ENCODE assay signal across 8 cellular contexts in the genomic region with DNA sequence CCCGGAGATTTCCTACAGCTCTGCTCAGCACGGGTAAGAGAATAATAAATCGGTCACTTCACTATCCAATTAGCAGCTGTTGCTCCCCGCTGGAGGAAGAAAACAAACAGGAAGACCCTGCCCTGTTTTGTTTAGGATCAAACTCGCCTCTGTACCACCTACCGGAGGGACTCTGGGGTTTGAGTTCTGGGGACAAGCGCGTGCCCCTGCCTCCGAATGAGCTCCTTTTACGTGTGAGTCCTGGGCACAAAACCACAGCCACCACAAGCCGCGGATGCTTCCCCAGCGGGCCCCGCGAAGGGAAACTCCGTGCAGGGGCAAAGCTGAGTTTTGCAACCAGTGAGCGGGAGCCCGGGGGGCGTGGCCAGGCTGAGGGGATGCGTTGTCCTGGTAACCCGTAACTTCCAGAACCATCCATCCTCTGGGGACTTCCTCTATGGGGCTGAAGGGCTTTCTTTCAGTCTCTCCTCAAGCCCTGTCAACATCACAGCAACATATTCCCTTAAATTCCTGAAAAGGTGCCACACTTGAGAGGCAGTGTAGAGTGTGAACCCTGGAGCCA.
DNase-seq lines count a peak whose midpoint lies in the region; ATAC-seq lines count a peak whose summit lies in the region.

No MANE protein-coding gene starts in this region.

- no peak overlapping the region for H3K27ac ChIP-seq in mesenchymal stem cell (ENCODE audit: low read length, poor library complexity, severe bottlenecking)

- H3K23ac ChIP-seq in mesenchymal stem cell (ENCODE audit: low read length in 2 of 2) = no peak overlapping the region

- H3K4ac ChIP-seq in mesenchymal stem cell (ENCODE audit: low read depth in 1 of 2, low read length in 2 of 2) = no peak overlapping the region

- ATAC-seq in HG02840 (IDR thresholded peaks at IDR 0.05; ENCODE audit: low FRiP score, unreplicated experiment) = peak; percentile 57

- intact Hi-C loops in activated CD4-positive, alpha-beta memory T cell treated with anti-CD3 and anti-CD28 coated beads for 36 hours (cut with micrococcal nuclease) = loop anchor here (1.0 to 10.0 kb wide), 5 partner anchors 38 to 376 kb away; partner anchors contain the start of gene EIF4E3

- no peaks in the 10 kb centered on the region for H3K9me3 Mint-ChIP-seq in activated CD4-positive, alpha-beta memory T cell treated with anti-CD3 and anti-CD28 coated beads for 36 hours

- peaks cover 42 to 79% of the 10 kb centered on the region in 2 experiments for H3K27me3 ChIP-seq in mesenchymal stem cell (ENCODE audit: control insufficient read depth in 1 of 2, insufficient read depth in 1 of 2, low read length in 2 of 2)

- H2BK12ac ChIP-seq in mesenchymal stem cell (ENCODE audit: low read length in 2 of 2) = no peak overlapping the region

- H3K27ac Mint-ChIP-seq in activated CD4-positive, alpha-beta memory T cell treated with anti-CD3 and anti-CD28 coated beads for 36 hours = peak overlapping the region; percentile 70

- DNase-seq in NCI-H2107 treated with DMSO at 0.1 percent for 48 hours (lab: John Stamatoyannopoulos, UW; ENCODE audit: unreplicated experiment) (peak; percentile 9), NCI-H2107 (lab: John Stamatoyannopoulos, UW) (no peak), NCI-H2171 treated with DMSO at 0.1 percent for 48 hours (lab: John Stamatoyannopoulos, UW) (peak; percentile 22), mesenchymal stem cell (peak; percentile 94)
- DNase-seq in activated CD4-positive, alpha-beta memory T cell treated with anti-CD3 and anti-CD28 coated beads for 36 hours = peak; percentile 97
- peak; percentile 79 for DNase-seq in effector CD8-positive, alpha-beta T cell (lab: John Stamatoyannopoulos, UW)
- peak; percentile 59 to 67 (median 67) for DNase-seq in stimulated activated CD4-positive, alpha-beta T cell treated with anti-CD3 and anti-CD28 coated beads, TNF-alpha, amount 100 ng/mL, for 4 hours (ENCODE audit: low read depth in 3 of 3)

- H3K9me3 ChIP-seq in mesenchymal stem cell (ENCODE audit: control insufficient read depth, low read length) = no peaks in the 10 kb centered on the region

- peak overlapping the region in 1 of 2 experiments; percentile 86 for H3K18ac ChIP-seq in mesenchymal stem cell (ENCODE audit: low read depth in 1 of 2, low read length in 2 of 2)

- CTCF ChIA-PET in activated CD4-positive, alpha-beta memory T cell treated with anti-CD3 and anti-CD28 coated beads for 36 hours (lab: Charles Lee) = interaction anchor here (0.6 to 1.4 kb wide), 6 partner anchors 9 to 565 kb away, joined by 3 to 4 read pairs (median 3); no protein-coding TSS in a partner anchor

- H2BK15ac ChIP-seq in mesenchymal stem cell (ENCODE audit: low read depth, poor library complexity, severe bottlenecking) = peak overlapping the region; percentile 44

- H3K4me3 Mint-ChIP-seq in activated CD4-positive, alpha-beta memory T cell treated with anti-CD3 and anti-CD28 coated beads for 36 hours = peak overlapping the region; percentile 78

- H3K4me1 Mint-ChIP-seq in activated CD4-positive, alpha-beta memory T cell treated with anti-CD3 and anti-CD28 coated beads for 36 hours (ENCODE audit: low read depth) = peaks cover 22% of the 10 kb centered on the region

- H2BK5ac ChIP-seq in mesenchymal stem cell (ENCODE audit: low read depth, low read length, poor library complexity, severe bottlenecking) = no peak overlapping the region

- H2BK120ac ChIP-seq in mesenchymal stem cell (ENCODE audit: low read depth, low read length) = peak overlapping the region; percentile 61

- H3K4me1 ChIP-seq in mesenchymal stem cell (ENCODE audit: control insufficient read depth, insufficient read depth, low read depth, low read length) = peaks cover 3% of the 10 kb centered on the region

- peak overlapping the region; percentile 44 to 75 for H3K4me3 ChIP-seq in mesenchymal stem cell (ENCODE audit: insufficient read depth in 1 of 2, low read depth in 1 of 2, low read length in 2 of 2)

- peaks cover 3% of the 10 kb centered on the region for H3K27me3 Mint-ChIP-seq in activated CD4-positive, alpha-beta memory T cell treated with anti-CD3 and anti-CD28 coated beads for 36 hours

- no peak overlapping the region for H2AK5ac ChIP-seq in mesenchymal stem cell (ENCODE audit: low read length, severe bottlenecking)

- no peaks in the 10 kb centered on the region for H3K79me1 ChIP-seq in mesenchymal stem cell (replicated peaks; ENCODE audit: low read length, poor library complexity, severe bottlenecking)

- H3K9ac ChIP-seq in mesenchymal stem cell (ENCODE audit: low read length) = peak overlapping the region; percentile 89

- H4K8ac ChIP-seq in mesenchymal stem cell (ENCODE audit: low read length) = peak overlapping the region; percentile 71

- POLR2A ChIA-PET in activated CD4-positive, alpha-beta memory T cell treated with anti-CD3 and anti-CD28 coated beads for 36 hours (lab: Charles Lee) = interaction anchor here (0.6 to 1.3 kb wide), 2 partner anchors 37 to 592 kb away, joined by 3 to 6 read pairs; no protein-coding TSS in a partner anchor

- no peak overlapping the region for H2AFZ ChIP-seq in mesenchymal stem cell (ENCODE audit: low read depth, low read length)

- H3K4me2 ChIP-seq in mesenchymal stem cell (ENCODE audit: low read length, poor library complexity, severe bottlenecking) = peak overlapping the region; percentile 80

- H3K36me3 Mint-ChIP-seq in activated CD4-positive, alpha-beta memory T cell treated with anti-CD3 and anti-CD28 coated beads for 36 hours = no peaks in the 10 kb centered on the region

- H4K91ac ChIP-seq in mesenchymal stem cell (ENCODE audit: low read length) = no peak overlapping the region

- H3K14ac ChIP-seq in mesenchymal stem cell (ENCODE audit: low read length in 2 of 2) = no peak overlapping the region

- WGBS in mesenchymal stem cell = under 1% methylated on average over 19 of the region's 21 CpGs

- no peaks in the 10 kb centered on the region for H3K36me3 ChIP-seq in mesenchymal stem cell (ENCODE audit: control insufficient read depth in 1 of 2, insufficient read depth in 2 of 2, low read depth in 1 of 2, low read length in 2 of 2)
